8 cellular contexts compared by ENCODE assay signal in genomic region chr3:32947466-32948238, GRCh38. TPM values are rescaled to one million over a fixed set of nuclear protein-coding genes. Genes with fewer than 3 reads are reported as not detected.
DNase-seq lines count a peak whose midpoint lies in the region; ATAC-seq and TF ChIP-seq lines count a peak whose summit lies in the region.

No MANE protein-coding gene starts in this region.

- H3K27ac ChIP-seq in C4-2B (no peak overlapping the region), dorsolateral prefrontal cortex (no peak overlapping the region)

- ATAC-seq in GM19035 (IDR thresholded peaks at IDR 0.05; ENCODE audit: unreplicated experiment) (peak; percentile 92), HG03432 (IDR thresholded peaks at IDR 0.05; ENCODE audit: unreplicated experiment) (peak; percentile 90)

- no peak overlapping the region for H3K4me3 ChIP-seq in dorsolateral prefrontal cortex

- peak; percentile 84 for DNase-seq in NCI-H748 (lab: John Stamatoyannopoulos, UW; ENCODE audit: unreplicated experiment)
- peak; percentile 96 for DNase-seq in activated CD4-positive, alpha-beta T cell treated with anti-CD3 and anti-CD28 coated beads, Interleukin-2, amount 50 U/mL, for 1 hour
- DNase-seq in dorsolateral prefrontal cortex = peak in 8 of 10 donors; percentile 27 to 79 (median 60)
- peak; percentile 53 for DNase-seq in midbrain (lab: John Stamatoyannopoulos, UW)
- peak; percentile 89 for DNase-seq in stimulated activated CD8-positive, alpha-beta memory T cell treated with anti-CD3 and anti-CD28 coated beads, Interleukin-4, amount 100 ng/mL, for 24 hours (ENCODE audit: low read depth)

- intact Hi-C loops in dorsolateral prefrontal cortex (cut with DNase I) = no loop called here

- H3K27me3 ChIP-seq in dorsolateral prefrontal cortex = no peaks in the 10 kb centered on the region

- TF ChIP-seq CTCF in C4-2B (conservative IDR thresholded peaks at IDR 0.05) (peak; percentile 77), dorsolateral prefrontal cortex (IDR thresholded peaks at IDR 0.05 in 54 of 56, conservative IDR thresholded peaks at IDR 0.05 in 2 of 56; ENCODE audit: low read depth in 1 of 56, partially characterized antibody in 56 of 56) (peak; percentile 23 to 79 (median 64))

RNA-seq across cellular contexts. Expression of gene CCR4, which starts 3.8 kb away (rescaled TPM):
- total RNA-seq in dorsolateral prefrontal cortex = under 1 TPM in 5 of 120 experiments, not detected in 115; 0.13 to 0.25 (median 0.16) TPM
